ENCODE assay signal across 1 cellular context in the genomic region with DNA sequence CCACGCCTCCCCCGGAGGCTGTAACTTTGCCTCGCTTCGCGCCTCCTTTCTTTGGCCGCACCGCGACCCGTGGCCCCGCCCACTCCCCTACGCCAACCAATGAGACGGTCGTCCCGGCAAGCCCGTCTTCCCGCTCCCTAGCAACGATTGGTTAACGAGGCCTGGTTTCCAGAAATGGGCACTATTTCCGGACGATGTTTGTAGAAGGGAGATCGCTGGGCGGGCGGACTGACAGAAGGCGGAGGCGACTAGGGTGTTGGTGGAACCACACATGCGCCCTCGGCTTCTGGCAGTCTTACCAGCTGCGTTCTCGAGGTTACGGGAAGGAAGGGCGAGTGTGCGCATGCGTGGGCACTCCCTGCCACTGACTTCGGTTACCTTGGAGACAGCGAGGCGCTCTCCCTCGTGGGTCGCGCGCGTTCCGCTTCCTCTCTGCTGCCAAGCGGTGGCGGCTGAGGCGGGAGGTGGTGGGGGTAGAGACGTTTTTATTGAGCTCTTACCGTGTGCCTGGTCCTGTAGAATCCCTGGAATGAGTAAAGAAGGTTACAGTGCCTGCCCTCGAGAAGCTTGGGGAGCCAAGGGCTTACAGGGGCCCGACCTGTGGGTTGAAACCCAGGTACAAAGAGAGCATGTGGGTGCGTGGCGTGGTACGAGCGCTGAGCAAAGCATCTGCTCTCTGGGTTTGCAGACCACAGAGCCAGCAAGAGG.
TF ChIP-seq lines count a peak whose summit lies in the region.

No MANE protein-coding gene starts in this region.

TF ChIP-seq in GM23338, 12 proteins besides CTCF, POLR2A, EP300 and RAD21 (continued from another document):
- TF ChIP-seq, protein P1, sequence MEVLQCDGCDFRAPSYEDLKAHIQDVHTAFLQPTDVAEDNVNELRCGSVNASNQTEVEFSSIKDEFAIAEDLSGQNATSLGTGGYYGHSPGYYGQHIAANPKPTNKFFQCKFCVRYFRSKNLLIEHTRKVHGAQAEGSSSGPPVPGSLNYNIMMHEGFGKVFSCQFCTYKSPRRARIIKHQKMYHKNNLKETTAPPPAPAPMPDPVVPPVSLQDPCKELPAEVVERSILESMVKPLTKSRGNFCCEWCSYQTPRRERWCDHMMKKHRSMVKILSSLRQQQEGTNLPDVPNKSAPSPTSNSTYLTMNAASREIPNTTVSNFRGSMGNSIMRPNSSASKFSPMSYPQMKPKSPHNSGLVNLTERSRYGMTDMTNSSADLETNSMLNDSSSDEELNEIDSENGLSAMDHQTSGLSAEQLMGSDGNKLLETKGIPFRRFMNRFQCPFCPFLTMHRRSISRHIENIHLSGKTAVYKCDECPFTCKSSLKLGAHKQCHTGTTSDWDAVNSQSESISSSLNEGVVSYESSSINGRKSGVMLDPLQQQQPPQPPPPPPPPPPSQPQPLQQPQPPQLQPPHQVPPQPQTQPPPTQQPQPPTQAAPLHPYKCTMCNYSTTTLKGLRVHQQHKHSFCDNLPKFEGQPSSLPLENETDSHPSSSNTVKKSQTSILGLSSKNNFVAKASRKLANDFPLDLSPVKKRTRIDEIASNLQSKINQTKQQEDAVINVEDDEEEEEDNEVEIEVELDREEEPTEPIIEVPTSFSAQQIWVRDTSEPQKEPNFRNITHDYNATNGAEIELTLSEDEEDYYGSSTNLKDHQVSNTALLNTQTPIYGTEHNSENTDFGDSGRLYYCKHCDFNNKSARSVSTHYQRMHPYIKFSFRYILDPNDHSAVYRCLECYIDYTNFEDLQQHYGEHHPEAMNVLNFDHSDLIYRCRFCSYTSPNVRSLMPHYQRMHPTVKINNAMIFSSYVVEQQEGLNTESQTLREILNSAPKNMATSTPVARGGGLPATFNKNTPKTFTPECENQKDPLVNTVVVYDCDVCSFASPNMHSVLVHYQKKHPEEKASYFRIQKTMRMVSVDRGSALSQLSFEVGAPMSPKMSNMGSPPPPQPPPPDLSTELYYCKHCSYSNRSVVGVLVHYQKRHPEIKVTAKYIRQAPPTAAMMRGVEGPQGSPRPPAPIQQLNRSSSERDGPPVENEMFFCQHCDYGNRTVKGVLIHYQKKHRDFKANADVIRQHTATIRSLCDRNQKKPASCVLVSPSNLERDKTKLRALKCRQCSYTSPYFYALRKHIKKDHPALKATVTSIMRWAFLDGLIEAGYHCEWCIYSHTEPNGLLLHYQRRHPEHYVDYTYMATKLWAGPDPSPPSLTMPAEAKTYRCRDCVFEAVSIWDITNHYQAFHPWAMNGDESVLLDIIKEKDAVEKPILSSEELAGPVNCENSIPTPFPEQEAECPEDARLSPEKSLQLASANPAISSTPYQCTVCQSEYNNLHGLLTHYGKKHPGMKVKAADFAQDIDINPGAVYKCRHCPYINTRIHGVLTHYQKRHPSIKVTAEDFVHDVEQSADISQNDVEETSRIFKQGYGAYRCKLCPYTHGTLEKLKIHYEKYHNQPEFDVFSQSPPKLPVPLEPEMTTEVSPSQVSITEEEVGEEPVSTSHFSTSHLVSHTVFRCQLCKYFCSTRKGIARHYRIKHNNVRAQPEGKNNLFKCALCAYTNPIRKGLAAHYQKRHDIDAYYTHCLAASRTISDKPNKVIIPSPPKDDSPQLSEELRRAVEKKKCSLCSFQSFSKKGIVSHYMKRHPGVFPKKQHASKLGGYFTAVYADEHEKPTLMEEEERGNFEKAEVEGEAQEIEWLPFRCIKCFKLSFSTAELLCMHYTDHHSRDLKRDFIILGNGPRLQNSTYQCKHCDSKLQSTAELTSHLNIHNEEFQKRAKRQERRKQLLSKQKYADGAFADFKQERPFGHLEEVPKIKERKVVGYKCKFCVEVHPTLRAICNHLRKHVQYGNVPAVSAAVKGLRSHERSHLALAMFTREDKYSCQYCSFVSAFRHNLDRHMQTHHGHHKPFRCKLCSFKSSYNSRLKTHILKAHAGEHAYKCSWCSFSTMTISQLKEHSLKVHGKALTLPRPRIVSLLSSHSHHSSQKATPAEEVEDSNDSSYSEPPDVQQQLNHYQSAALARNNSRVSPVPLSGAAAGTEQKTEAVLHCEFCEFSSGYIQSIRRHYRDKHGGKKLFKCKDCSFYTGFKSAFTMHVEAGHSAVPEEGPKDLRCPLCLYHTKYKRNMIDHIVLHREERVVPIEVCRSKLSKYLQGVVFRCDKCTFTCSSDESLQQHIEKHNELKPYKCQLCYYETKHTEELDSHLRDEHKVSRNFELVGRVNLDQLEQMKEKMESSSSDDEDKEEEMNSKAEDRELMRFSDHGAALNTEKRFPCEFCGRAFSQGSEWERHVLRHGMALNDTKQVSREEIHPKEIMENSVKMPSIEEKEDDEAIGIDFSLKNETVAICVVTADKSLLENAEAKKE (CRISPR knock-in tag; IDR thresholded peaks at IDR 0.05) = no peak
